ENCODE assay signal across 1 cellular context in genomic region chr13:65133094-65133493, GRCh38.
TF ChIP-seq lines count a peak whose summit lies in the region.

No MANE protein-coding gene starts in this region.

TF ChIP-seq in A549, 52 proteins besides CTCF, POLR2A, EP300 and RAD21 (continued from another document):
- no peak for TF ChIP-seq RARB (CRISPR knock-in tag; IDR thresholded peaks at IDR 0.05)
- TF ChIP-seq MYC (IDR thresholded peaks at IDR 0.05; ENCODE audit: borderline replicate concordance, low read length) = no peak
- no peak for TF ChIP-seq HOXA7 (CRISPR knock-in tag; IDR thresholded peaks at IDR 0.05)
- TF ChIP-seq MAZ (IDR thresholded peaks at IDR 0.05; ENCODE audit: borderline replicate concordance, low read depth, low read length) = no peak
- TF ChIP-seq, protein P1, sequence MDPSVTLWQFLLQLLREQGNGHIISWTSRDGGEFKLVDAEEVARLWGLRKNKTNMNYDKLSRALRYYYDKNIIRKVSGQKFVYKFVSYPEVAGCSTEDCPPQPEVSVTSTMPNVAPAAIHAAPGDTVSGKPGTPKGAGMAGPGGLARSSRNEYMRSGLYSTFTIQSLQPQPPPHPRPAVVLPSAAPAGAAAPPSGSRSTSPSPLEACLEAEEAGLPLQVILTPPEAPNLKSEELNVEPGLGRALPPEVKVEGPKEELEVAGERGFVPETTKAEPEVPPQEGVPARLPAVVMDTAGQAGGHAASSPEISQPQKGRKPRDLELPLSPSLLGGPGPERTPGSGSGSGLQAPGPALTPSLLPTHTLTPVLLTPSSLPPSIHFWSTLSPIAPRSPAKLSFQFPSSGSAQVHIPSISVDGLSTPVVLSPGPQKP (IDR thresholded peaks at IDR 0.05; ENCODE audit: low read depth, low read length) = no peak
- no peak for TF ChIP-seq ZFP36 (IDR thresholded peaks at IDR 0.05; ENCODE audit: borderline replicate concordance, partially characterized antibody)
- no peak for TF ChIP-seq RCOR1 (IDR thresholded peaks at IDR 0.05; ENCODE audit: low read depth, low read length)
- TF ChIP-seq EHMT2 (IDR thresholded peaks at IDR 0.05; ENCODE audit: low read depth) = no peak
- TF ChIP-seq CHD2 (IDR thresholded peaks at IDR 0.05; ENCODE audit: low read length, partially characterized antibody) = no peak
- TF ChIP-seq FOSL2 (IDR thresholded peaks at IDR 0.05) = no peak
- no peak for TF ChIP-seq FOSL2 (CRISPR knock-in tag; IDR thresholded peaks at IDR 0.05)
- TF ChIP-seq POLR2AphosphoS2 (conservative IDR thresholded peaks at IDR 0.05; ENCODE audit: low read length) = no peak
- TF ChIP-seq CEBPB (IDR thresholded peaks at IDR 0.05) = no peak
